In the genomic region with DNA sequence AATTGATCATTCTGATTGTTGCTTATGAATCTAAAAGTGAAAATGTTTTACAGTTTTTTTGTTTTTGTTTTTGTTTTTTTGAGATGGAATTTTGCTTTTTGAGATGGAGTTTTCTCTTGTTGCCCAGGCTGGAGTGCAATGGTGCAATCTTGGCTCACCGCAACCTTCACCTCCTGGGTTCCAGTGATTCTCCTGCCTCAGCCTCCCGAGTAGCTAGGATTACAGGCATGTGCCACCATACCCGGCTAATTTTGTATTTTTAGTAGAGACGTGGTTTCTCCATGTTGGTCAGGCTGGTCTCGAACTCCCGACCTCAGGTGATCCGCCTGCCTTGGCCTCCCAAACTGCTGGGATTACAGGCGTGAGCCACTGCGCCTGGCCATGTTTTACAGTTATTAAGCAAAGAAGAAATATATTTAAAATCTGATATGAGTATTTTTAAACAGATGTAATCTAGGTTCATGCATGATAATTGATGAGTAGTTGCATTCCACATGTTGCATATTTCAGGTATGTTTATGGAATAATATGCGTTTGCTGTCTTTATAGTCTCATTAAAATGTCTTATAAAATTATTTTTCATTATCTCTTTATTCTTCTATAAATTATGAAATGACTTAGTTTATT, we compare ENCODE assay signal across 7 cellular contexts.
DNase-seq lines count a peak whose midpoint lies in the region; ATAC-seq, FAIRE-seq and TF ChIP-seq lines count a peak whose summit lies in the region.
"Not testable (repeated sequence)": the region's sequence is repeated elsewhere in the genome, so short reads cannot be mapped to it uniquely, and the experiment has no call there.

No MANE protein-coding gene starts in this region.

- peak overlapping the region; percentile 89 for H3K4me2 ChIP-seq in keratinocyte (ENCODE audit: control insufficient read depth, extremely low read depth, insufficient read depth, low read depth, low read length)

- H3K4me3 ChIP-seq in brain microvascular endothelial cell (ENCODE audit: low read depth, low read length); keratinocyte (ENCODE audit: control insufficient read depth in 2 of 3, extremely low read depth in 1 of 3, insufficient read depth in 2 of 3, low read depth in 1 of 3, low read length in 3 of 3): not testable (repeated sequence)

- H3K4me1 ChIP-seq in keratinocyte (ENCODE audit: control insufficient read depth, extremely low read depth, insufficient read depth, low read length): peaks cover 31% of the 10 kb centered on the region

- not testable (repeated sequence) for DNase-seq in HFFc6; RWPE1 (ENCODE audit: low spot score); activated CD4-positive, alpha-beta memory T cell treated with anti-CD3 and anti-CD28 coated beads for 36 hours; brain microvascular endothelial cell; keratinocyte (ENCODE audit: low read depth, low spot score); stimulated activated effector memory CD8-positive, alpha-beta T cell treated with anti-CD3 and anti-CD28 coated beads, Interleukin-12 subunit alpha, Interleukin-12 subunit beta, amount 100 ng/mL, for 72 hours (ENCODE audit: low spot score in 2 of 2)

- CTCF ChIA-PET in RWPE1 (lab: Yijun Ruan, JAX); activated CD4-positive, alpha-beta memory T cell treated with anti-CD3 and anti-CD28 coated beads for 36 hours (lab: Charles Lee): not testable (repeated sequence)

- H3K27me3 ChIP-seq in brain microvascular endothelial cell (replicated peaks); keratinocyte (ENCODE audit: control insufficient read depth, extremely low read depth, insufficient read depth, low read length): not testable (repeated sequence)

- not testable (repeated sequence) for H3K9ac ChIP-seq in keratinocyte (ENCODE audit: control insufficient read depth, extremely low read depth, insufficient read depth, low read length)

- H3K9me1 ChIP-seq in keratinocyte (ENCODE audit: control insufficient read depth, extremely low read depth, insufficient read depth, low read length): not testable (repeated sequence)

- ATAC-seq in stimulated activated effector memory CD8-positive, alpha-beta T cell treated with anti-CD3 and anti-CD28 coated beads, Interleukin-12 subunit alpha, Interleukin-12 subunit beta, amount 100 ng/mL, for 72 hours: not testable (repeated sequence)

- H3K36me3 Mint-ChIP-seq in HFFc6 (ENCODE audit: low read depth); activated CD4-positive, alpha-beta memory T cell treated with anti-CD3 and anti-CD28 coated beads for 36 hours; stimulated activated effector memory CD8-positive, alpha-beta T cell treated with anti-CD3 and anti-CD28 coated beads, Interleukin-12 subunit alpha, Interleukin-12 subunit beta, amount 100 ng/mL, for 72 hours: not testable (repeated sequence)
- peaks cover 24% of the 10 kb centered on the region for H3K36me3 Mint-ChIP-seq in activated naive CD4-positive, alpha-beta T cell treated with anti-CD3 and anti-CD28 coated beads, Interleukin-2, amount 50 U/mL, for 24 hours

- not testable (repeated sequence) for H3K9me3 ChIP-seq in keratinocyte (ENCODE audit: control insufficient read depth, low read depth, low read length)

- not testable (repeated sequence) for TF ChIP-seq CTCF in HFFc6 (IDR thresholded peaks at IDR 0.05); RWPE1 (conservative IDR thresholded peaks at IDR 0.05; ENCODE audit: low read depth); brain microvascular endothelial cell (IDR thresholded peaks at IDR 0.05; ENCODE audit: low read depth, low read length, missing control alignments); keratinocyte (optimal IDR thresholded peaks at IDR 0.05 in 1 of 3, IDR thresholded peaks at IDR 0.05 in 1 of 3, conservative IDR thresholded peaks at IDR 0.05 in 1 of 3; ENCODE audit: extremely low read depth in 1 of 3, insufficient read depth in 2 of 3, low read length in 3 of 3)

- peak overlapping the region; percentile 86 for H3K4me3 Mint-ChIP-seq in HFFc6
- H3K4me3 Mint-ChIP-seq in activated CD4-positive, alpha-beta memory T cell treated with anti-CD3 and anti-CD28 coated beads for 36 hours: peak overlapping the region; percentile 43
- peak overlapping the region; percentile 71 for H3K4me3 Mint-ChIP-seq in activated naive CD4-positive, alpha-beta T cell treated with anti-CD3 and anti-CD28 coated beads, Interleukin-2, amount 50 U/mL, for 24 hours
- not testable (repeated sequence) for H3K4me3 Mint-ChIP-seq in stimulated activated effector memory CD8-positive, alpha-beta T cell treated with anti-CD3 and anti-CD28 coated beads, Interleukin-12 subunit alpha, Interleukin-12 subunit beta, amount 100 ng/mL, for 72 hours

- peak overlapping the region; percentile 91; the same call in 1 of the 2 replicates for H3K27ac Mint-ChIP-seq in HFFc6
- H3K27ac Mint-ChIP-seq in activated CD4-positive, alpha-beta memory T cell treated with anti-CD3 and anti-CD28 coated beads for 36 hours: peak overlapping the region; percentile 92
- H3K27ac Mint-ChIP-seq in activated naive CD4-positive, alpha-beta T cell treated with anti-CD3 and anti-CD28 coated beads, Interleukin-2, amount 50 U/mL, for 24 hours: peak overlapping the region; percentile 91
- H3K27ac Mint-ChIP-seq in stimulated activated effector memory CD8-positive, alpha-beta T cell treated with anti-CD3 and anti-CD28 coated beads, Interleukin-12 subunit alpha, Interleukin-12 subunit beta, amount 100 ng/mL, for 72 hours: peak overlapping the region; percentile 76

- intact Hi-C loops in activated CD4-positive, alpha-beta memory T cell treated with anti-CD3 and anti-CD28 coated beads for 36 hours (cut with micrococcal nuclease): loop anchor here (1.0 to 2.0 kb wide), 4 partner anchors 11 to 117 kb away; no protein-coding TSS in a partner anchor

- in situ Hi-C loops in brain microvascular endothelial cell (cut with HindIII; ENCODE audit: low pct_ligation_motif_present, low sequenced_read_pairs): not testable (repeated sequence)

- dilution Hi-C loops in keratinocyte (cut with MboI; ENCODE audit: extremely low pct_ligation_motif_present, low sequenced_read_pairs): not testable (repeated sequence)

- not testable (repeated sequence) for FAIRE-seq in keratinocyte (lab: Jason Lieb, UNC)

- H3K36me3 ChIP-seq in brain microvascular endothelial cell (replicated peaks); keratinocyte (ENCODE audit: control insufficient read depth in 2 of 2, extremely low read depth in 1 of 2, insufficient read depth in 2 of 2, low read length in 2 of 2): not testable (repeated sequence)

- H3K27ac ChIP-seq in RWPE1: peak overlapping the region; percentile 75
- H3K27ac ChIP-seq in brain microvascular endothelial cell: peak overlapping the region; percentile 98
- peak overlapping the region; percentile 99 for H3K27ac ChIP-seq in keratinocyte (ENCODE audit: control insufficient read depth, insufficient read depth, low read length)

- not testable (repeated sequence) for H3K79me2 ChIP-seq in keratinocyte (ENCODE audit: control insufficient read depth, insufficient read depth, low read length)

- peaks cover 45% of the 10 kb centered on the region for H3K4me1 Mint-ChIP-seq in HFFc6 (ENCODE audit: low read depth)
- H3K4me1 Mint-ChIP-seq in activated CD4-positive, alpha-beta memory T cell treated with anti-CD3 and anti-CD28 coated beads for 36 hours (ENCODE audit: low read depth): peaks cover 65% of the 10 kb centered on the region
- peaks cover 82% of the 10 kb centered on the region for H3K4me1 Mint-ChIP-seq in activated naive CD4-positive, alpha-beta T cell treated with anti-CD3 and anti-CD28 coated beads, Interleukin-2, amount 50 U/mL, for 24 hours
- peaks cover 40% of the 10 kb centered on the region for H3K4me1 Mint-ChIP-seq in stimulated activated effector memory CD8-positive, alpha-beta T cell treated with anti-CD3 and anti-CD28 coated beads, Interleukin-12 subunit alpha, Interleukin-12 subunit beta, amount 100 ng/mL, for 72 hours

- H2AFZ ChIP-seq in keratinocyte (ENCODE audit: control insufficient read depth, low read length): not testable (repeated sequence)

- POLR2A ChIA-PET in RWPE1 (lab: Yijun Ruan, JAX; ENCODE audit: low non-redundant PET); activated CD4-positive, alpha-beta memory T cell treated with anti-CD3 and anti-CD28 coated beads for 36 hours (lab: Charles Lee): not testable (repeated sequence)

- not testable (repeated sequence) for H4K20me1 ChIP-seq in keratinocyte (ENCODE audit: control insufficient read depth, extremely low read depth, insufficient read depth, low read length)

- not testable (repeated sequence) for H3K9me3 Mint-ChIP-seq in HFFc6; activated CD4-positive, alpha-beta memory T cell treated with anti-CD3 and anti-CD28 coated beads for 36 hours; stimulated activated effector memory CD8-positive, alpha-beta T cell treated with anti-CD3 and anti-CD28 coated beads, Interleukin-12 subunit alpha, Interleukin-12 subunit beta, amount 100 ng/mL, for 72 hours
- peaks cover 18% of the 10 kb centered on the region for H3K9me3 Mint-ChIP-seq in activated naive CD4-positive, alpha-beta T cell treated with anti-CD3 and anti-CD28 coated beads, Interleukin-2, amount 50 U/mL, for 24 hours

- not testable (repeated sequence) for H3K27me3 Mint-ChIP-seq in HFFc6 (ENCODE audit: insufficient read depth); activated CD4-positive, alpha-beta memory T cell treated with anti-CD3 and anti-CD28 coated beads for 36 hours; activated naive CD4-positive, alpha-beta T cell treated with anti-CD3 and anti-CD28 coated beads, Interleukin-2, amount 50 U/mL, for 24 hours
